Comparison of ENCODE assay signal across 8 cellular contexts in genomic region chr10:15228426-15228825, GRCh38.
"Had no signal": no experiment of that assay in that cellular context is flagged by ENCODE, and none has a peak within 500 bp of the region (broad histone marks: within the 10 kb centered on the region; RNA-seq: fewer than 3 reads in every experiment).

No MANE protein-coding gene starts in this region.

- H3K4me3 ChIP-seq: GM23338, K562 had no signal

- H3K4me1 Mint-ChIP-seq: GM23338, H9 had no signal

- H2AFZ ChIP-seq: GM23338 had no signal

- H3K27ac ChIP-seq: HL-60 had no signal

- H3K4me2 ChIP-seq: GM23338 had no signal

- ATAC-seq: GM23338, HepG2, K562 had no signal

- H3K4me3 Mint-ChIP-seq: GM23338, H9 had no signal

- DNase-seq: H9, HCEC 1CT had no signal

- FAIRE-seq: H1, H54, HepG2, K562 had no signal

- H3K27ac Mint-ChIP-seq: GM23338 had no signal
